8 cellular contexts compared by ENCODE assay signal in the genomic region with DNA sequence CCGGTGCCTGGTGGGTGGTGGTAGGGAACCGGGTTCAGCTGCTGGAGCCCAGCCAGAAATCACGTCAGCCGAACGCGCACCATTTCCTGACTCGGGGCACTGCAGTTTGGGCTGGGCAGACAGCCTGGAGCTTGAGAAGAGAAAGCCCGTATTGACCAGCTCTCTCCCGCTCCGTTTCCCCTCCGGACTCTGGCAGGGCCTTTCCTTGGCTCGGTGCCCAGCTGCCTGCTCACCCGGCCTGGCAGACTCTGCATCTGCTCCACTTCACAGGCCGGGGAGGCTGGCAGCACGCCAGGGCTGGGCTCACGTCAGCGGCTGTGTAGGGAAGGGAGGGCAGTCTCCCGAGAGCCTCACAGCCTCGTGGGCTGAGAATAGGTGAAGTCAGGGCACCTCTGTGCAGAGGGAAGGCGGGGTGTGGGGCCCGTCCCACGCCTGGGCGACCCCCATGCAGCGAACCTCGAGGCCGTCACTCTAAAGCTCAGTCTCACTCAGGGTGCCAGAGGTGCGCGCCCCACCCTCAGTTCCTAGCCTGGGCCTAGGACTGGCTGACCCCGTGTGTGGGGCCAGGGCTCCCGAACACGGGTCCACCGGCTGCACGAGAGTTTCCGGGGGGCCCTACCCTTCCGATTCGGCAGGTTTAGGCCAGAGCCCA. TPM values are rescaled to one million over a fixed set of nuclear protein-coding genes. Genes with fewer than 3 reads are reported as not detected.
DNase-seq lines count a peak whose midpoint lies in the region; ATAC-seq and TF ChIP-seq lines count a peak whose summit lies in the region.

No MANE protein-coding gene starts in this region.

- in situ Hi-C loops in ACHN (cut with HindIII; ENCODE audit: low pct_ligation_motif_present, low pct_unique_long_range_greater_than_20kb, low sequenced_read_pairs) = no loop called here

- DNase-seq in ACHN (peak; percentile 98), GM20000 (ENCODE audit: low spot score) (peak; percentile 24), NCI-H2227 (lab: John Stamatoyannopoulos, UW; ENCODE audit: unreplicated experiment) (peak; percentile 96), mesenteric fat pad (ENCODE audit: low spot score) (peak; percentile 100)
- peak; percentile 49 to 52 for DNase-seq in activated CD4-positive, alpha-beta T cell treated with anti-CD3 and anti-CD28 coated beads, Interleukin-2, amount 50 U/mL, for 4 hours
- peak; percentile 8 for DNase-seq in effector CD4-positive, alpha-beta T cell
- peak; percentile 24 for DNase-seq in stimulated activated CD8-positive, alpha-beta memory T cell treated with anti-CD3 and anti-CD28 coated beads, Interleukin-15, amount 100 ng/mL, for 24 hours (ENCODE audit: low read depth)

- no peak for ATAC-seq in GM19463 (IDR thresholded peaks at IDR 0.05; ENCODE audit: unreplicated experiment)

- no peak for TF ChIP-seq CTCF in GM20000 (IDR thresholded peaks at IDR 0.05; ENCODE audit: extremely low read depth, missing control alignments)

RNA-seq across cellular contexts. Expression of gene OR1D5, which starts 59.1 kb away (rescaled TPM):
- not detected for total RNA-seq in mesenteric fat pad

Comparison
In these comparisons a context has a peak if more than half of its experiments do, and no peak if none do; other contexts are left out.
1. DNase-seq: peak in every context shown above with its lines; median percentile 100 in mesenteric fat pad; 98 in ACHN; 96 in NCI-H2227; 50 in activated CD4-positive, alpha-beta T cell treated with anti-CD3 and anti-CD28 coated beads, Interleukin-2, amount 50 U/mL, for 4 hours; 24 in GM20000; 24 in stimulated activated CD8-positive, alpha-beta memory T cell treated with anti-CD3 and anti-CD28 coated beads, Interleukin-15, amount 100 ng/mL, for 24 hours; 8 in effector CD4-positive, alpha-beta T cell.